ENCODE assay signal across 12 cellular contexts in genomic region chr15:65512807-65513416, GRCh38. TPM values are rescaled to one million over a fixed set of nuclear protein-coding genes. Genes with fewer than 3 reads are reported as not detected.
A peak's percentile ranks its signal among the peaks of the same experiment; 100 is the strongest.
DNase-seq lines count a peak whose midpoint lies in the region; ATAC-seq and TF ChIP-seq lines count a peak whose summit lies in the region.
"Had no signal": no experiment of that assay in that cellular context is flagged by ENCODE, and none has a peak within 500 bp of the region (broad histone marks: within the 10 kb centered on the region; RNA-seq: fewer than 3 reads in every experiment).

No MANE protein-coding gene starts in this region.

- ATAC-seq in SK-N-SH treated with all-trans-retinoic acid at 6 μM for 48 hours (no peak), HG03095 (IDR thresholded peaks at IDR 0.05; ENCODE audit: unreplicated experiment) (no peak)

- H3K4me3 ChIP-seq in MG63 (peak overlapping the region; percentile 19; the same call in 1 of the 2 replicates), suprapubic skin (peak overlapping the region; percentile 26)
- H3K4me3 ChIP-seq: SJCRH30 had no signal

- H3K4me1 Mint-ChIP-seq in chondrocyte (ENCODE audit: low read depth), result peaks cover 24% of the 10 kb centered on the region

- no peaks in the 10 kb centered on the region for H3K27me3 Mint-ChIP-seq in chondrocyte (ENCODE audit: low read depth)

- DNase-seq in MG63 (peak; percentile 77), chondrocyte (ENCODE audit: low spot score) (no peak), lung microvascular endothelial cell (ENCODE audit: low read depth in 2 of 2) (peak; percentile 20 to 68), suprapubic skin (ENCODE audit: low spot score in 2 of 2) (no peak), SIG-M5 (lab: John Stamatoyannopoulos, UW) (no peak)
- DNase-seq: GF-D8, NCI-H2029 treated with DMSO at 0.1 percent for 48 hours, SJCRH30 had no signal

- H3K27me3 ChIP-seq in MG63 (no peaks in the 10 kb centered on the region), suprapubic skin (no peaks in the 10 kb centered on the region)
- H3K27me3 ChIP-seq: SJCRH30 had no signal

- H3K4me3 Mint-ChIP-seq in chondrocyte (ENCODE audit: unreplicated experiment), result no peak overlapping the region

- peaks cover 56% of the 10 kb centered on the region for H3K4me1 ChIP-seq in suprapubic skin

- TF ChIP-seq CTCF in chondrocyte (IDR thresholded peaks at IDR 0.05), result no peak
- no peak for TF ChIP-seq CTCF in suprapubic skin (IDR thresholded peaks at IDR 0.05)

- H3K27ac ChIP-seq in suprapubic skin, result peak overlapping the region; percentile 41
- H3K27ac ChIP-seq: epithelial cell of prostate, SJCRH30 had no signal

- H3K9me3 ChIP-seq in MG63 (no peaks in the 10 kb centered on the region), suprapubic skin (no peaks in the 10 kb centered on the region)
- H3K9me3 ChIP-seq: SJCRH30 had no signal

- TF ChIP-seq POLR2A in suprapubic skin (IDR thresholded peaks at IDR 0.05), result no peak

- H3K9me3 Mint-ChIP-seq in chondrocyte (ENCODE audit: low read depth), result no peaks in the 10 kb centered on the region
- H3K9me3 Mint-ChIP-seq: neural crest cell had no signal

- H3K36me3 ChIP-seq in MG63 (peaks cover 52% of the 10 kb centered on the region), suprapubic skin (peaks cover 36% of the 10 kb centered on the region)

- peak overlapping the region; percentile 2 for H3K27ac Mint-ChIP-seq in chondrocyte (ENCODE audit: unreplicated experiment)

- no peak for TF ChIP-seq EP300 in suprapubic skin (IDR thresholded peaks at IDR 0.05)

- 20% methylated on average over 10 of the region's 10 CpGs for WGBS in suprapubic skin

- peaks cover 7% of the 10 kb centered on the region for H3K36me3 Mint-ChIP-seq in chondrocyte (ENCODE audit: low read depth)

TF ChIP-seq in SK-N-SH treated with all-trans-retinoic acid at 6 μM for 48 hours, 23 proteins besides CTCF, POLR2A, EP300 and RAD21:
- TF ChIP-seq CSRNP3 (CRISPR knock-in tag; IDR thresholded peaks at IDR 0.05) (no peak), ZNF565 (CRISPR knock-in tag; conservative IDR thresholded peaks at IDR 0.05; ENCODE audit: low read depth) (no peak), SNAI2 (CRISPR knock-in tag; IDR thresholded peaks at IDR 0.05) (no peak), ZFP3 (CRISPR knock-in tag; IDR thresholded peaks at IDR 0.05) (no peak), ZC3H10 (CRISPR knock-in tag; IDR thresholded peaks at IDR 0.05) (no peak), POU6F1 (CRISPR knock-in tag; IDR thresholded peaks at IDR 0.05; ENCODE audit: borderline replicate concordance, low read depth) (no peak), CREB5 (CRISPR knock-in tag; IDR thresholded peaks at IDR 0.05; ENCODE audit: low read depth) (no peak), TSHZ2 (CRISPR knock-in tag; IDR thresholded peaks at IDR 0.05) (no peak), PPARA (CRISPR knock-in tag; IDR thresholded peaks at IDR 0.05; ENCODE audit: borderline replicate concordance) (no peak), ESRRG (CRISPR knock-in tag; IDR thresholded peaks at IDR 0.05) (no peak), BACH2 (CRISPR knock-in tag; IDR thresholded peaks at IDR 0.05; ENCODE audit: borderline replicate concordance) (no peak), ZFP30 (CRISPR knock-in tag; IDR thresholded peaks at IDR 0.05) (no peak), ZNF70 (CRISPR knock-in tag; IDR thresholded peaks at IDR 0.05) (no peak), ZNF8 (CRISPR knock-in tag; IDR thresholded peaks at IDR 0.05) (no peak)

RNA-seq across cellular contexts. Expression of gene DPP8, which starts 4.6 kb away (rescaled TPM):
- total RNA-seq in MG63 (2014; rRNA removed; shearing (Covaris generic); ENCODE audit: low replicate concordance), result 8.0 and 24.2 TPM in 2 replicates
- total RNA-seq in chondrocyte (26.5 to 31.8 TPM (median 31.3 TPM) in 3 replicates), lung microvascular endothelial cell (40.3 and 54.6 TPM in 2 replicates), suprapubic skin (10 to 100 TPM; 22.2 to 58.3 (median 33.5) TPM)

RNA-seq across cellular contexts. Expression of gene HACD3, which starts 17.4 kb away (rescaled TPM):
- total RNA-seq in MG63 (2014; rRNA removed; shearing (Covaris generic); ENCODE audit: low replicate concordance), result 111 and 147 TPM in 2 replicates
- 68.2 to 80.4 TPM (median 69.9 TPM) in 3 replicates for total RNA-seq in chondrocyte
- total RNA-seq in lung microvascular endothelial cell, result 83.0 and 87.5 TPM in 2 replicates
- total RNA-seq in suprapubic skin, result 10 to 100 TPM; 36.6 to 65.2 (median 44.9) TPM

Comparison
In these comparisons a context has a peak if more than half of its experiments do, and no peak if none do; other contexts are left out.
1. DNase-seq: peak in MG63 (single experiment) and lung microvascular endothelial cell (2 of 2); none in chondrocyte (single experiment), suprapubic skin (0 of 2) and SIG-M5 (single experiment).